1 cellular context compared by ENCODE assay signal in genomic region chr17:48725005-48725293, GRCh38.
TF ChIP-seq lines count a peak whose summit lies in the region.

No MANE protein-coding gene starts in this region.

TF ChIP-seq in SK-N-SH, 30 proteins besides CTCF, POLR2A, EP300 and RAD21 (continued from another document):
- TF ChIP-seq RXRA (IDR thresholded peaks at IDR 0.05; ENCODE audit: borderline replicate concordance, low read depth) (no peak), SMC3 (IDR thresholded peaks at IDR 0.05; ENCODE audit: low read depth, low read length) (no peak), JUND (IDR thresholded peaks at IDR 0.05) (no peak), CHD2 (IDR thresholded peaks at IDR 0.05; ENCODE audit: low read length, partially characterized antibody) (no peak), EZH2phosphoT487 (IDR thresholded peaks at IDR 0.05; ENCODE audit: borderline replicate concordance, low read depth) (no peak; the same call in 1 of the 2 replicates), ZBTB33 (IDR thresholded peaks at IDR 0.05; ENCODE audit: borderline replicate concordance, low read depth) (no peak), FOXM1 (IDR thresholded peaks at IDR 0.05; ENCODE audit: low read depth) (no peak), PBX3 (IDR thresholded peaks at IDR 0.05) (no peak), SIN3A (IDR thresholded peaks at IDR 0.05; ENCODE audit: borderline replicate concordance, low read depth, low read length) (no peak), REST (IDR thresholded peaks at IDR 0.05; ENCODE audit: low read depth, low read length) (no peak)
